Comparison of ENCODE assay signal across 1 cellular context in genomic region chr19:3035542-3036118, GRCh38.
TF ChIP-seq lines count a peak whose summit lies in the region.

No MANE protein-coding gene starts in this region.

TF ChIP-seq in A549, 52 proteins besides CTCF, POLR2A, EP300 and RAD21 (continued from another document):
- TF ChIP-seq ATOH8 (CRISPR knock-in tag; IDR thresholded peaks at IDR 0.05; ENCODE audit: low read depth): peak; percentile 46; the same call in 1 of the 2 replicates
- TF ChIP-seq RCOR1 (IDR thresholded peaks at IDR 0.05; ENCODE audit: low read depth, low read length): 0 out of 2 replicates have a peak, but pooled peaks have one; percentile 71
- no peak for TF ChIP-seq HES2 (IDR thresholded peaks at IDR 0.05)
- TF ChIP-seq MAFK (IDR thresholded peaks at IDR 0.05; ENCODE audit: partially characterized antibody): no peak
- TF ChIP-seq FOXS1 (CRISPR knock-in tag; IDR thresholded peaks at IDR 0.05): peak; percentile 56; the same call in 1 of the 2 replicates
- TF ChIP-seq PBX3 (IDR thresholded peaks at IDR 0.05): 0 out of 2 replicates have a peak, but pooled peaks have one; percentile 58
